ENCODE assay signal across 8 cellular contexts in the genomic region with DNA sequence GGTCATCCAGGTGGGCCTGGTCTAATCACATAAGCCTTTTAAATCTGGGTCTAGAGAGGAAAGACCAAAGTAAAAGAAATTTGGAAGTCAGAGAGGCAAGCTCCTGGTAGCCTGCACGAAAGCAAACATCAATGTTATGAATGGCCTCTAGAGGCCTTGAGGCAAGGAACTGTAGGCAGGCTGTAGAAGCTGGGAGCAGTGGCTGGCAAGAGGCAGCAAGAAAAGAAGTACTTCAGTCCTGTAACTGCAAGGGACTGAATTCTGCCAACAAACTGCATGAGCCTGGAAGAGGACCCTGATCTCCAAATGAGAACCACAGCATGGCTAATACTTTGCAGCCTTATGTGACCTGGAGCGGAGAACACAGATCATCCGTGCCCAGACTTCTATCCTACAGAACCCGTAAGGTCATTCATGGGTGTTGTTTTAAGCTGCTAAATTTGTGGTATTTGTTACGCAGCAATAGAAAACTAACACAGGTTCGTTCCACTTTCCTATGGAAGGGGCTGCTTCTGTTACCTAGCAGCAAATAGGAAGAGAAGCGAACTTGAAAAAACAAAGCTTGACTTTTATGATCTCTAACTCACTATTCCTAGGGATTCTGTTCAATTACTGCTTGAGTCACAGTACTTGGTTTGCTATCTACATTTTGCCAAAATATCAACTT. TPM values are rescaled to one million over a fixed set of nuclear protein-coding genes. Genes with fewer than 3 reads are reported as not detected.
DNase-seq lines count a peak whose midpoint lies in the region; TF ChIP-seq lines count a peak whose summit lies in the region.

No MANE protein-coding gene starts in this region.

- H2AK5ac ChIP-seq in mesendoderm (ENCODE audit: low read length), result peak overlapping the region; percentile 22

- DNase-seq in AG04449 (ENCODE audit: low read depth, low spot score) (no peak), astrocyte of the spinal cord (ENCODE audit: low read depth, low spot score) (no peak), mesendoderm (peak; percentile 63), ureter (ENCODE audit: low spot score) (no peak), amniotic stem cell (lab: John Stamatoyannopoulos, UW) (no peak), hypothalamus (lab: John Stamatoyannopoulos, UW) (no peak), anterior cingulate cortex (lab: John Stamatoyannopoulos, UW) (no peak)

- no peak overlapping the region for H3K18ac ChIP-seq in mesendoderm (ENCODE audit: low read length)

- H3K27ac ChIP-seq in HUES48 (ENCODE audit: low read depth, low read length), result peak overlapping the region; percentile 100
- peak overlapping the region; percentile 19 for H3K27ac ChIP-seq in mesendoderm (ENCODE audit: low read depth, low read length)

- peak overlapping the region; percentile 100 for H3K4me3 ChIP-seq in AG04449 (ENCODE audit: low read depth, low read length)
- peak overlapping the region; percentile 75 for H3K4me3 ChIP-seq in HUES48 (ENCODE audit: low read depth, low read length)
- H3K4me3 ChIP-seq in astrocyte of the spinal cord (ENCODE audit: low read depth, low read length), result peak overlapping the region; percentile 65
- peak overlapping the region; percentile 89 for H3K4me3 ChIP-seq in mesendoderm (ENCODE audit: low read length)

- peaks cover 10% of the 10 kb centered on the region for H3K36me3 ChIP-seq in HUES48 (ENCODE audit: control insufficient read depth, insufficient read depth, low read length)
- peaks cover 1% of the 10 kb centered on the region for H3K36me3 ChIP-seq in mesendoderm (ENCODE audit: control insufficient read depth, insufficient read depth, low read length)

- H3K4me1 ChIP-seq in HUES48 (ENCODE audit: control insufficient read depth, insufficient read depth, low read length) (peaks cover 5% of the 10 kb centered on the region; the same call in 1 of the 2 replicates), mesendoderm (ENCODE audit: control insufficient read depth, low read depth, low read length) (peaks cover 6% of the 10 kb centered on the region)

- H3K56ac ChIP-seq in mesendoderm (ENCODE audit: low read length), result peak overlapping the region; percentile 90

- H4K8ac ChIP-seq in mesendoderm (ENCODE audit: low read depth, low read length), result no peak overlapping the region

- POLR2A ChIA-PET in AG04449 (lab: Yijun Ruan, JAX), result no interaction called here

- no peak overlapping the region for H2BK5ac ChIP-seq in mesendoderm (ENCODE audit: low read length)

- TF ChIP-seq CTCF in AG04449 (IDR thresholded peaks at IDR 0.05; ENCODE audit: insufficient read depth, low read length, missing control alignments) (no peak), astrocyte of the spinal cord (IDR thresholded peaks at IDR 0.05; ENCODE audit: low read depth, low read length) (no peak)

- no peak overlapping the region for H2BK15ac ChIP-seq in mesendoderm (replicated peaks; ENCODE audit: low read depth)

- in situ Hi-C loops in astrocyte of the spinal cord (cut with HindIII; ENCODE audit: low sequenced_read_pairs), result no loop called here

- no peak overlapping the region for H3K23ac ChIP-seq in mesendoderm (ENCODE audit: low read length)

- CTCF ChIA-PET in AG04449 (lab: Yijun Ruan, JAX), result interaction anchor here (0.7 to 1.8 kb wide), 3 partner anchors 8 to 27 kb away, joined by 3 to 8 read pairs (median 5); no protein-coding TSS in a partner anchor

- peak overlapping the region; percentile 94 for H3K4me2 ChIP-seq in mesendoderm (ENCODE audit: low read length)

- no peak overlapping the region for H2BK120ac ChIP-seq in mesendoderm (ENCODE audit: low read depth, low read length)

- no peaks in the 10 kb centered on the region for H3K27me3 ChIP-seq in HUES48 (ENCODE audit: control insufficient read depth, insufficient read depth, low read length)
- no peaks in the 10 kb centered on the region for H3K27me3 ChIP-seq in mesendoderm (ENCODE audit: insufficient read depth, low read length, poor library complexity)

- H3K4ac ChIP-seq in mesendoderm (ENCODE audit: low read depth, low read length), result no peak overlapping the region

- H3K9ac ChIP-seq in HUES48 (ENCODE audit: low read depth, low read length) (peak overlapping the region; percentile 61; the same call in 1 of the 2 replicates), mesendoderm (ENCODE audit: low read length) (peak overlapping the region; percentile 89)

- no peaks in the 10 kb centered on the region for H3K9me3 ChIP-seq in HUES48 (ENCODE audit: control insufficient read depth, insufficient read depth, low read length)

- no peak overlapping the region for H4K5ac ChIP-seq in mesendoderm (ENCODE audit: low read length)

- WGBS in mesendoderm (ENCODE audit: extremely low coverage, insufficient coverage, low lambda C conversion rate), result no CpG with 5 or more reads among the region's 7 CpGs

- H3K79me2 ChIP-seq in mesendoderm (ENCODE audit: control insufficient read depth, insufficient read depth, low read length), result peaks cover 45% of the 10 kb centered on the region

- peaks cover 15% of the 10 kb centered on the region for H3K79me1 ChIP-seq in mesendoderm (ENCODE audit: low read length)

RNA-seq across cellular contexts. Expression of a gene that starts 1.2 kb away (rescaled TPM):
- polyA plus RNA-seq in mesendoderm (2013, experiment 1 of 2), result 84.8 TPM
- polyA plus RNA-seq in mesendoderm (2013, experiment 2 of 2), result 85.9 TPM
- total RNA-seq in ureter, result 91.6 TPM

RNA-seq across cellular contexts. Expression of a gene that starts 5.2 kb away (rescaled TPM):
- 44.1 TPM for polyA plus RNA-seq in mesendoderm (2013, experiment 1 of 2)
- polyA plus RNA-seq in mesendoderm (2013, experiment 2 of 2), result 43.7 TPM
- 42.1 TPM for total RNA-seq in ureter
